ENCODE assay signal across 1 cellular context in genomic region chr2:65116645-65117044, GRCh38.
TF ChIP-seq lines count a peak whose summit lies in the region.

No MANE protein-coding gene starts in this region.

TF ChIP-seq in K562, 482 proteins besides CTCF, POLR2A, EP300 and RAD21:
- no peak for TF ChIP-seq ZNF639 (CRISPR knock-in tag; conservative IDR thresholded peaks at IDR 0.05 in 1 of 2, IDR thresholded peaks at IDR 0.05 in 1 of 2)
- no peak for TF ChIP-seq TAF9B (IDR thresholded peaks at IDR 0.05; ENCODE audit: partially characterized antibody)
- no peak for TF ChIP-seq GMEB1 (CRISPR knock-in tag; IDR thresholded peaks at IDR 0.05)
- no peak for TF ChIP-seq SREBF1 (IDR thresholded peaks at IDR 0.05; ENCODE audit: borderline replicate concordance, low read depth, low read length)
- TF ChIP-seq NELFE (IDR thresholded peaks at IDR 0.05; ENCODE audit: insufficient read depth, insufficient read length): no peak
- no peak for TF ChIP-seq ZNF41 (CRISPR knock-in tag; conservative IDR thresholded peaks at IDR 0.05)
- no peak for TF ChIP-seq KLF10 (CRISPR knock-in tag; IDR thresholded peaks at IDR 0.05)
- TF ChIP-seq KLF6 (CRISPR knock-in tag; IDR thresholded peaks at IDR 0.05; ENCODE audit: borderline replicate concordance): no peak
- TF ChIP-seq FOSL1 (tag; conservative IDR thresholded peaks at IDR 0.05): no peak
